15 cellular contexts compared by ENCODE assay signal in genomic region chr1:226033599-226034390, GRCh38. TPM values are rescaled to one million over a fixed set of nuclear protein-coding genes. Genes with fewer than 3 reads are reported as not detected.
DNase-seq lines count a peak whose midpoint lies in the region; ATAC-seq, FAIRE-seq and TF ChIP-seq lines count a peak whose summit lies in the region.
"Had no signal": no experiment of that assay in that cellular context is flagged by ENCODE, and none has a peak within 500 bp of the region (broad histone marks: within the 10 kb centered on the region; RNA-seq: fewer than 3 reads in every experiment).

No MANE protein-coding gene starts in this region.

- in situ Hi-C loops in HepG2 (cut with HindIII; ENCODE audit: extremely low pct_ligation_motif_present, low pct_unique_long_range_greater_than_20kb), result no loop called here

- no peak overlapping the region for H2AFZ ChIP-seq in HepG2 (ENCODE audit: low read length)

- H3K4me3 ChIP-seq in liver (ENCODE audit: low read depth in 1 of 3, low read length in 3 of 3), result no peak overlapping the region
- no peak overlapping the region for H3K4me3 ChIP-seq in HepG2 (replicated peaks in 1 of 3; ENCODE audit: insufficient read depth in 1 of 3, low read depth in 2 of 3, low read length in 3 of 3)
- no peak overlapping the region for H3K4me3 ChIP-seq in vagina

- POLR2A ChIA-PET in HepG2 (lab: Yijun Ruan, JAX), result interaction anchor here (0.5 to 1.6 kb wide), 2 partner anchors 34 to 47 kb away, joined by 3 to 6 read pairs; partner anchors contain the start of gene SDE2

- no peak for TF ChIP-seq EP300 in HepG2 (IDR thresholded peaks at IDR 0.05; ENCODE audit: low read depth in 2 of 2, low read length in 2 of 2)
- TF ChIP-seq EP300 in HepG2 (CRISPR knock-in tag; IDR thresholded peaks at IDR 0.05; ENCODE audit: borderline replicate concordance), result no peak

- H3K9me3 ChIP-seq in liver (ENCODE audit: control insufficient read depth in 4 of 4, low read length in 3 of 4) (no peaks in the 10 kb centered on the region), HepG2 (ENCODE audit: low read length) (no peaks in the 10 kb centered on the region), vagina (no peaks in the 10 kb centered on the region)

- no peaks in the 10 kb centered on the region for H4K20me1 ChIP-seq in HepG2 (ENCODE audit: insufficient read depth, low read length)

- TF ChIP-seq POLR2A in HepG2 (IDR thresholded peaks at IDR 0.05; ENCODE audit: insufficient read depth in 1 of 2, low read depth in 2 of 2, low read length in 2 of 2), result no peak
- no peak for TF ChIP-seq POLR2A in vagina (IDR thresholded peaks at IDR 0.05)

- H3K4me1 ChIP-seq in liver (ENCODE audit: control insufficient read depth in 4 of 4, insufficient read depth in 4 of 4, low read length in 3 of 4) (peaks cover under 1 to 9% (median 3%) of the 10 kb centered on the region in 4 donors), HepG2 (ENCODE audit: insufficient read depth, low read length) (peaks cover 11% of the 10 kb centered on the region), vagina (peaks cover 16% of the 10 kb centered on the region)

- no peaks in the 10 kb centered on the region for H3K79me2 ChIP-seq in HepG2 (ENCODE audit: insufficient read depth, low read length)

- TF ChIP-seq RAD21 in liver (IDR thresholded peaks at IDR 0.05) (no peak), HepG2 (CRISPR knock-in tag; IDR thresholded peaks at IDR 0.05) (no peak)

- H3K4me1 Mint-ChIP-seq in naive B cell, result peaks cover 27 to 42% (median 38%) of the 10 kb centered on the region in 3 donors
- H3K4me1 Mint-ChIP-seq in activated CD4-positive, alpha-beta T cell treated with anti-CD3 and anti-CD28 coated beads, Interleukin-2, amount 10 ng/mL, durations not matched to agents 24 days and 14 days, result no peaks in the 10 kb centered on the region
- H3K4me1 Mint-ChIP-seq: central memory CD8-positive, alpha-beta T cell; H9; T-helper 17 cell had no signal

- ATAC-seq in HepG2 (no peak), naive B cell (ENCODE audit: low read depth in 2 of 2) (no peak)

- CTCF ChIA-PET in HepG2 (lab: Yijun Ruan, JAX; ENCODE audit: low intra/inter-chr PET ratio, low total read pairs), result no interaction called here

- intact Hi-C loops in HepG2 (cut with micrococcal nuclease; ENCODE audit: unreplicated experiment) (no loop called here), vagina (cut with DNase I) (no loop called here)
- intact Hi-C loops in activated CD4-positive, alpha-beta T cell treated with anti-CD3 and anti-CD28 coated beads, Interleukin-2, amount 10 ng/mL, durations not matched to agents 24 days and 14 days (cut with micrococcal nuclease), result no loop called here

- H3K9me3 Mint-ChIP-seq in naive B cell, result no peaks in the 10 kb centered on the region
- no peaks in the 10 kb centered on the region for H3K9me3 Mint-ChIP-seq in activated CD4-positive, alpha-beta T cell treated with anti-CD3 and anti-CD28 coated beads, Interleukin-2, amount 10 ng/mL, durations not matched to agents 24 days and 14 days
- H3K9me3 Mint-ChIP-seq: central memory CD8-positive, alpha-beta T cell; H9; natural killer cell treated with Interleukin-12 subunit alpha and Interleukin-12 subunit beta and Interleukin-15 and Interleukin-18, amount 100 ng/mL, for 72 hours had no signal

- WGBS in liver, result 83% methylated on average over 4 of the region's 4 CpGs
- 45% methylated on average over 4 of the region's 4 CpGs for WGBS in HepG2 (ENCODE audit: low lambda C conversion rate)

- no peaks in the 10 kb centered on the region for H3K36me3 Mint-ChIP-seq in naive B cell
- H3K36me3 Mint-ChIP-seq in activated CD4-positive, alpha-beta T cell treated with anti-CD3 and anti-CD28 coated beads, Interleukin-2, amount 10 ng/mL, durations not matched to agents 24 days and 14 days (ENCODE audit: low read depth), result no peaks in the 10 kb centered on the region
- H3K36me3 Mint-ChIP-seq: natural killer cell treated with Interleukin-12 subunit alpha and Interleukin-12 subunit beta and Interleukin-15 and Interleukin-18, amount 100 ng/mL, for 72 hours had no signal

- peak overlapping the region in 2 of 8 donors; percentile 2 to 47 for H3K4me3 Mint-ChIP-seq in naive B cell
- H3K4me3 Mint-ChIP-seq in activated CD4-positive, alpha-beta T cell treated with anti-CD3 and anti-CD28 coated beads, Interleukin-2, amount 10 ng/mL, durations not matched to agents 24 days and 14 days, result no peak overlapping the region
- H3K4me3 Mint-ChIP-seq: central memory CD8-positive, alpha-beta T cell; H9; natural killer cell treated with Interleukin-12 subunit alpha and Interleukin-12 subunit beta and Interleukin-15 and Interleukin-18, amount 100 ng/mL, for 72 hours; T-helper 17 cell had no signal

- no peaks in the 10 kb centered on the region for H3K27me3 ChIP-seq in liver (ENCODE audit: control insufficient read depth in 4 of 4, insufficient read depth in 4 of 4, low read length in 3 of 4)
- peaks cover 1 to 5% of the 10 kb centered on the region in 2 experiments; a peak in 1 of 5 replicates for H3K27me3 ChIP-seq in HepG2 (ENCODE audit: control insufficient read depth in 1 of 2, insufficient read depth in 2 of 2, low read length in 2 of 2)
- H3K27me3 ChIP-seq in vagina, result no peaks in the 10 kb centered on the region

- TF ChIP-seq CTCF in liver (IDR thresholded peaks at IDR 0.05; ENCODE audit: low read depth, low read length, missing input control) (no peak), HepG2 (CRISPR knock-in tag; IDR thresholded peaks at IDR 0.05) (no peak), vagina (IDR thresholded peaks at IDR 0.05) (no peak)

- H3K27ac Mint-ChIP-seq in naive B cell, result peak overlapping the region in 5 of 6 donors; percentile 32 to 95 (median 39)
- H3K27ac Mint-ChIP-seq in activated CD4-positive, alpha-beta T cell treated with anti-CD3 and anti-CD28 coated beads, Interleukin-2, amount 10 ng/mL, durations not matched to agents 24 days and 14 days, result no peak overlapping the region
- H3K27ac Mint-ChIP-seq: T-helper 17 cell had no signal

- H3K36me3 ChIP-seq in liver (ENCODE audit: control insufficient read depth in 4 of 4, insufficient read depth in 3 of 4, low read depth in 1 of 4, low read length in 3 of 4) (no peaks in the 10 kb centered on the region), HepG2 (replicated peaks in 1 of 2; ENCODE audit: control insufficient read depth in 1 of 2, insufficient read depth in 2 of 2, low read length in 2 of 2) (no peaks in the 10 kb centered on the region), vagina (no peaks in the 10 kb centered on the region)

- FAIRE-seq in HepG2 (lab: Jason Lieb, UNC), result no peak

- no peak overlapping the region for H3K4me2 ChIP-seq in HepG2 (ENCODE audit: low read depth, low read length)

- H3K27ac ChIP-seq in liver (ENCODE audit: low read depth in 1 of 2, low read length in 2 of 2) (peak overlapping the region; percentile 44 to 61), HepG2 (ENCODE audit: extremely low read length, insufficient read depth, low read length) (no peak overlapping the region), epithelial cell of prostate (peak overlapping the region; percentile 27), vagina (peak overlapping the region; percentile 70)

- H3K9ac ChIP-seq in liver (ENCODE audit: low read depth in 1 of 2, low read length in 2 of 2) (no peak overlapping the region), HepG2 (ENCODE audit: insufficient read depth, low read depth, low read length) (no peak overlapping the region)

- BruUV-seq in HepG2 (replicated peaks; lab: Mats Ljungman, UMichigan), result no TSS peak

- no peaks in the 10 kb centered on the region for H3K27me3 Mint-ChIP-seq in naive B cell
- H3K27me3 Mint-ChIP-seq in activated CD4-positive, alpha-beta T cell treated with anti-CD3 and anti-CD28 coated beads, Interleukin-2, amount 10 ng/mL, durations not matched to agents 24 days and 14 days, result no peaks in the 10 kb centered on the region
- H3K27me3 Mint-ChIP-seq: central memory CD8-positive, alpha-beta T cell; natural killer cell treated with Interleukin-12 subunit alpha and Interleukin-12 subunit beta and Interleukin-15 and Interleukin-18, amount 100 ng/mL, for 72 hours had no signal

- no peak for DNase-seq in HepG2 (ENCODE audit: low spot score)
- DNase-seq in epithelial cell of prostate (ENCODE audit: low read depth, low spot score), result no peak
- DNase-seq in naive B cell, result no peak
- DNase-seq in vagina (ENCODE audit: extremely low spot score in 2 of 2), result no peak
- DNase-seq in activated CD4-positive, alpha-beta T cell treated with anti-CD3 and anti-CD28 coated beads, Interleukin-2, amount 10 ng/mL, durations not matched to agents 24 days and 14 days, result no peak
- DNase-seq in NCI-H2107 treated with DMSO at 0.1 percent for 48 hours (lab: John Stamatoyannopoulos, UW; ENCODE audit: unreplicated experiment), result no peak
- no peak for DNase-seq in activated naive CD4-positive, alpha-beta T cell treated with anti-CD3 and anti-CD28 coated beads, Interleukin-2, amount 50 U/mL, for 16 hours
- DNase-seq: activated CD4-positive, alpha-beta T cell treated with anti-CD3 and anti-CD28 coated beads, Interleukin-2, amount 50 U/mL, for 48 hours; DMS53; H9; NCI-H1436 treated with DMSO at 0.1 percent for 48 hours; T-helper 17 cell had no signal

RNA-seq across cellular contexts. Expression of gene H3-3A, which starts 28.7 kb away (rescaled TPM):
- total RNA-seq in liver, result 100 to 1,000 TPM in 1 of 2 donors, 10 to 100 TPM in 1; 76.6 to 338 TPM
- 100 to 1,000 TPM; 188 to 190 TPM for polyA plus RNA-seq in liver
- 221 and 312 TPM in 2 replicates for total RNA-seq in HepG2 (2016; rRNA removed; fragmentation: Illumina TruSeq; extraction: Trizol)
- total RNA-seq in HepG2 (2016; cell fraction: cytosol; rRNA removed; fragmentation: Illumina TruSeq; extraction: Trizol; ENCODE audit: low read depth), result 48.7 and 49.7 TPM in 2 replicates
- 221 and 332 TPM in 2 replicates for total RNA-seq in HepG2 (2016; cell fraction: insoluble cytoplasmic fraction; rRNA removed; fragmentation: Illumina TruSeq; extraction: Trizol)
- 115 and 120 TPM in 2 replicates for total RNA-seq in HepG2 (2016; cell fraction: membrane; rRNA removed; fragmentation: Illumina TruSeq; extraction: Trizol)
- 113 and 117 TPM in 2 replicates for total RNA-seq in HepG2 (2016; cell fraction: nucleus; rRNA removed; fragmentation: Illumina TruSeq; extraction: Trizol)
- 244 and 320 TPM in 2 replicates for polyA plus RNA-seq in HepG2 (2011; rRNA removed)
- 305 and 322 TPM in 2 replicates for polyA plus RNA-seq in HepG2 (2011; cell fraction: cytosol; rRNA removed)
- 46.1 and 49.0 TPM in 2 replicates for polyA plus RNA-seq in HepG2 (2011; cell fraction: nucleus; rRNA removed)
- 222 and 335 TPM in 2 replicates for polyA plus RNA-seq in HepG2 (2012)
- polyA plus RNA-seq in HepG2 (2016; cell fraction: cytosol; fragmentation: Illumina TruSeq; extraction: Trizol; ENCODE audit: low read depth), result 115 and 127 TPM in 2 replicates
- polyA plus RNA-seq in HepG2 (2016; cell fraction: insoluble cytoplasmic fraction; fragmentation: Illumina TruSeq; extraction: Trizol; ENCODE audit: low read depth), result 671 and 752 TPM in 2 replicates
- polyA plus RNA-seq in HepG2 (2016; cell fraction: membrane; fragmentation: Illumina TruSeq; extraction: Trizol; ENCODE audit: low read depth), result 212 and 224 TPM in 2 replicates
- polyA plus RNA-seq in HepG2 (2016; cell fraction: nucleus; fragmentation: Illumina TruSeq; extraction: Trizol; ENCODE audit: insufficient read depth, low read depth), result 301 and 310 TPM in 2 replicates
- 36.8 and 90.2 TPM in 2 replicates for polyA minus RNA-seq in HepG2 (2011; rRNA and poly(A)+ RNA removed; ENCODE audit: low replicate concordance)
- 57.0 and 59.4 TPM in 2 replicates for polyA minus RNA-seq in HepG2 (2011; cell fraction: cytosol; rRNA and poly(A)+ RNA removed)
- polyA minus RNA-seq in HepG2 (2011; cell fraction: nucleus; rRNA and poly(A)+ RNA removed), result 29.9 and 35.4 TPM in 2 replicates
- polyA plus RNA-seq in naive B cell (ENCODE audit: low read depth in 6 of 6), result 1,000 to 10,000 TPM; 1,065 to 1,461 (median 1,242) TPM
- 263 TPM for total RNA-seq in vagina
- total RNA-seq in activated CD4-positive, alpha-beta T cell treated with anti-CD3 and anti-CD28 coated beads, Interleukin-2, amount 10 ng/mL, durations not matched to agents 24 days and 14 days, result 390 and 391 TPM in 2 replicates

RNA-seq across cellular contexts. Expression of gene SDE2, which starts 34.7 kb away (rescaled TPM):
- total RNA-seq in liver (10 to 100 TPM; 15.6 to 53.7 TPM), HepG2 (2016; rRNA removed; fragmentation: Illumina TruSeq; extraction: Trizol) (19.6 and 24.7 TPM in 2 replicates), vagina (14.7 TPM)
- polyA plus RNA-seq in liver (1 to 10 TPM; 4.7 to 6.5 TPM), HepG2 (2011; rRNA removed) (9.3 and 10.8 TPM in 2 replicates), naive B cell (ENCODE audit: low read depth in 6 of 6) (10 to 100 TPM in 5 of 6 donors, 1 to 10 TPM in 1; 8.7 to 18.9 (median 11.4) TPM)
- total RNA-seq in HepG2 (2016; cell fraction: cytosol; rRNA removed; fragmentation: Illumina TruSeq; extraction: Trizol; ENCODE audit: low read depth), result 2.0 and 2.4 TPM in 2 replicates
- total RNA-seq in HepG2 (2016; cell fraction: insoluble cytoplasmic fraction; rRNA removed; fragmentation: Illumina TruSeq; extraction: Trizol), result 19.8 and 25.8 TPM in 2 replicates
- 5.6 and 6.8 TPM in 2 replicates for total RNA-seq in HepG2 (2016; cell fraction: membrane; rRNA removed; fragmentation: Illumina TruSeq; extraction: Trizol)
- total RNA-seq in HepG2 (2016; cell fraction: nucleus; rRNA removed; fragmentation: Illumina TruSeq; extraction: Trizol), result 11.3 and 13.2 TPM in 2 replicates
- 6.6 and 10.2 TPM in 2 replicates for polyA plus RNA-seq in HepG2 (2011; cell fraction: cytosol; rRNA removed)
- 4.4 and 5.5 TPM in 2 replicates for polyA plus RNA-seq in HepG2 (2011; cell fraction: nucleus; rRNA removed)
- polyA plus RNA-seq in HepG2 (2012), result 5.1 and 6.9 TPM in 2 replicates
- 0.27 and 0.31 TPM in 2 replicates for polyA plus RNA-seq in HepG2 (2016; cell fraction: cytosol; fragmentation: Illumina TruSeq; extraction: Trizol; ENCODE audit: low read depth)
- polyA plus RNA-seq in HepG2 (2016; cell fraction: insoluble cytoplasmic fraction; fragmentation: Illumina TruSeq; extraction: Trizol; ENCODE audit: low read depth), result 19.9 and 21.1 TPM in 2 replicates
- 1.2 and 1.5 TPM in 2 replicates for polyA plus RNA-seq in HepG2 (2016; cell fraction: membrane; fragmentation: Illumina TruSeq; extraction: Trizol; ENCODE audit: low read depth)
- 13.3 and 14.1 TPM in 2 replicates for polyA plus RNA-seq in HepG2 (2016; cell fraction: nucleus; fragmentation: Illumina TruSeq; extraction: Trizol; ENCODE audit: insufficient read depth, low read depth)
- 6.0 and 7.8 TPM in 2 replicates for polyA minus RNA-seq in HepG2 (2011; rRNA and poly(A)+ RNA removed; ENCODE audit: low replicate concordance)
- polyA minus RNA-seq in HepG2 (2011; cell fraction: cytosol; rRNA and poly(A)+ RNA removed), result 12.2 and 13.0 TPM in 2 replicates
- polyA minus RNA-seq in HepG2 (2011; cell fraction: nucleus; rRNA and poly(A)+ RNA removed), result 14.9 and 16.3 TPM in 2 replicates
- total RNA-seq in activated CD4-positive, alpha-beta T cell treated with anti-CD3 and anti-CD28 coated beads, Interleukin-2, amount 10 ng/mL, durations not matched to agents 24 days and 14 days, result 26.9 and 27.1 TPM in 2 replicates
